ENCODE assay signal across 16 cellular contexts in genomic region chr4:122777846-122778501, GRCh38.
DNase-seq lines count a peak whose midpoint lies in the region; ATAC-seq, FAIRE-seq and TF ChIP-seq lines count a peak whose summit lies in the region.
"Had no signal": no experiment of that assay in that cellular context is flagged by ENCODE, and none has a peak within 500 bp of the region (broad histone marks: within the 10 kb centered on the region; RNA-seq: fewer than 3 reads in every experiment).

No MANE protein-coding gene starts in this region.

- H3K36me3 ChIP-seq in adipocyte (ENCODE audit: control insufficient read depth, insufficient read depth, low read length, severe bottlenecking) (no peaks in the 10 kb centered on the region), WERI-Rb-1 (no peaks in the 10 kb centered on the region)
- H3K36me3 ChIP-seq: ascending aorta, esophagus squamous epithelium, Peyer's patch had no signal

- ATAC-seq in HG03025 (IDR thresholded peaks at IDR 0.05; ENCODE audit: low FRiP score, unreplicated experiment) = no peak

- no peak overlapping the region for H3K9ac ChIP-seq in adipocyte (ENCODE audit: low read length)

- H3K27me3 ChIP-seq in adipocyte (replicated peaks; ENCODE audit: control insufficient read depth, insufficient read depth, low read length) (no peaks in the 10 kb centered on the region), WERI-Rb-1 (ENCODE audit: insufficient read depth, low read depth, severe bottlenecking) (no peaks in the 10 kb centered on the region)
- H3K27me3 ChIP-seq: ascending aorta, esophagus squamous epithelium, Peyer's patch had no signal

- DNase-seq in GM04504 (ENCODE audit: low read depth) (peak; percentile 95), adipocyte (ENCODE audit: low read depth) (peak; percentile 92), fibroblast of pulmonary artery (ENCODE audit: low read depth) (peak; percentile 79), urothelium cell line (ENCODE audit: low spot score) (no peak), NCI-H1694 (lab: John Stamatoyannopoulos, UW) (no peak), WERI-Rb-1 (no peak)
- DNase-seq: activated effector memory CD4-positive, alpha-beta T cell treated with anti-CD3 and anti-CD28 coated beads, Interleukin-2, amount 50 U/mL, for 16 hours; CD4-positive, alpha-beta memory T cell; dorsolateral prefrontal cortex; esophagus squamous epithelium; NCI-H2081 treated with DMSO at 0.1 percent for 48 hours; Peyer's patch had no signal

- peak; percentile 35 for FAIRE-seq in urothelium cell line (lab: Jason Lieb, UNC)
- FAIRE-seq: GM12891 had no signal

- H3K9me3 ChIP-seq in adipocyte (ENCODE audit: control insufficient read depth, low read length) = no peaks in the 10 kb centered on the region
- H3K9me3 ChIP-seq in WERI-Rb-1 (ENCODE audit: severe bottlenecking) = no peaks in the 10 kb centered on the region
- H3K9me3 ChIP-seq: ascending aorta, esophagus squamous epithelium, Peyer's patch had no signal

- H3K4me3 ChIP-seq in adipocyte (ENCODE audit: low read length) (peak overlapping the region; percentile 42), fibroblast of pulmonary artery (replicated peaks; ENCODE audit: low read depth, low read length) (no peak overlapping the region), WERI-Rb-1 (ENCODE audit: low read depth, low read length) (no peak overlapping the region)
- H3K4me3 ChIP-seq: ascending aorta, dorsolateral prefrontal cortex, esophagus squamous epithelium, Peyer's patch had no signal

- TF ChIP-seq CTCF in fibroblast of pulmonary artery (IDR thresholded peaks at IDR 0.05; ENCODE audit: low read length, missing control alignments) = no peak
- TF ChIP-seq CTCF in WERI-Rb-1 (IDR thresholded peaks at IDR 0.05; ENCODE audit: low read depth, low read length) = no peak

- H3K4me1 ChIP-seq in adipocyte (ENCODE audit: control insufficient read depth, insufficient read depth, low read length) = peaks cover 26% of the 10 kb centered on the region
- H3K4me1 ChIP-seq: Peyer's patch had no signal

- no peak overlapping the region for H3K27ac ChIP-seq in WERI-Rb-1
- H3K27ac ChIP-seq: ascending aorta, dorsolateral prefrontal cortex, esophagus squamous epithelium, Peyer's patch, VCaP had no signal

Comparison
In these comparisons a context has a peak if more than half of its experiments do, and no peak if none do; other contexts are left out.
1. DNase-seq: peak in GM04504 (single experiment), adipocyte (single experiment) and fibroblast of pulmonary artery (single experiment); none in urothelium cell line (single experiment), NCI-H1694 (single experiment) and WERI-Rb-1 (single experiment).